ENCODE assay signal across 12 cellular contexts in the genomic region with DNA sequence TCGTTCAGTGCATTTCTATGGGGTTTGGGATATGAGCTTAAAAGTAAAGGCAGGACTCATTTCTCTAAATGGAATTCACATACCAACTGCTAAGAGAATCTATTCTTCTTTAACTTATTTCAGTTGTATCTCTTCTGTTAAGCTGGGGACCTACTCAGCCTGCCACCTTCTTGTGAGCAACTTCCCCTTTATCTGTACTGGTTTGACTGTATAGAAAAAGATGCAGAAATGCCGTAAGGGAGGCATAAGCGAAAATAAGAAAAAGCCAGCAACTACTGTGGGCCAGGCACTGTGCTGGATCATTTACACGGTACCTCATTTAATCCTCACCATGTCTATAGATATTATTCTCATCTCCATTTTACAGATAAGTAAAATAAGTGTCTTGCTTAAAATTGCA. TPM values are rescaled to one million over a fixed set of nuclear protein-coding genes. Genes with fewer than 3 reads are reported as not detected.
DNase-seq lines count a peak whose midpoint lies in the region; ATAC-seq and TF ChIP-seq lines count a peak whose summit lies in the region.
"Had no signal": no experiment of that assay in that cellular context is flagged by ENCODE, and none has a peak within 500 bp of the region (broad histone marks: within the 10 kb centered on the region; RNA-seq: fewer than 3 reads in every experiment).

No MANE protein-coding gene starts in this region.

- no peak overlapping the region for H3K4me3 ChIP-seq in upper lobe of left lung
- H3K4me3 ChIP-seq in trophoblast cell (ENCODE audit: low read depth, low read length) = no peak overlapping the region
- H3K4me3 ChIP-seq in vagina = no peak overlapping the region
- H3K4me3 ChIP-seq: BLaER1 had no signal

- H3K27ac ChIP-seq in upper lobe of left lung (no peak overlapping the region), trophoblast cell (ENCODE audit: low read depth, low read length) (no peak overlapping the region), vagina (no peak overlapping the region)
- H3K27ac ChIP-seq: BLaER1 had no signal

- H3K23ac ChIP-seq in trophoblast cell (ENCODE audit: low read length) = no peak overlapping the region

- intact Hi-C loops in vagina (cut with DNase I) = no loop called here

- no peak overlapping the region for H3K9ac ChIP-seq in trophoblast cell (ENCODE audit: low read length)
- H3K9ac ChIP-seq: BLaER1 had no signal

- ATAC-seq in GM18511 (IDR thresholded peaks at IDR 0.05; ENCODE audit: unreplicated experiment) (peak; percentile 69), GM21423 (IDR thresholded peaks at IDR 0.05; ENCODE audit: unreplicated experiment) (peak; percentile 59), HG03095 (IDR thresholded peaks at IDR 0.05; ENCODE audit: unreplicated experiment) (peak; percentile 76), upper lobe of left lung (ENCODE audit: low FRiP score in 2 of 2) (no peak)

- H3K9me3 ChIP-seq in upper lobe of left lung = no peaks in the 10 kb centered on the region
- H3K9me3 ChIP-seq in trophoblast cell (ENCODE audit: insufficient read depth, low read depth, low read length) = no peaks in the 10 kb centered on the region
- no peaks in the 10 kb centered on the region for H3K9me3 ChIP-seq in vagina
- H3K9me3 ChIP-seq: BLaER1 had no signal

- H2BK12ac ChIP-seq in trophoblast cell (ENCODE audit: low read length) = no peak overlapping the region

- no peaks in the 10 kb centered on the region for H3K79me2 ChIP-seq in trophoblast cell (ENCODE audit: control insufficient read depth, insufficient read depth, low read length, poor library complexity)

- no peak overlapping the region for H3K18ac ChIP-seq in trophoblast cell (ENCODE audit: low read length)

- 86 to 90% methylated on average over 4 of the region's 4 CpGs for WGBS in upper lobe of left lung, 2 donors
- WGBS in trophoblast cell (ENCODE audit: extremely low coverage, insufficient coverage, insufficient read length) = no CpG with 5 or more reads among the region's 4 CpGs

- no peak overlapping the region for H4K91ac ChIP-seq in trophoblast cell (ENCODE audit: low read depth, low read length)

- no peak overlapping the region for H4K8ac ChIP-seq in trophoblast cell (ENCODE audit: low read depth, low read length)

- TF ChIP-seq EP300 in upper lobe of left lung (IDR thresholded peaks at IDR 0.05) = no peak

- no peak for TF ChIP-seq POLR2A in upper lobe of left lung (IDR thresholded peaks at IDR 0.05)
- TF ChIP-seq POLR2A in vagina (IDR thresholded peaks at IDR 0.05) = no peak

- peaks cover 4 to 15% (median 7%) of the 10 kb centered on the region in 4 donors for H3K4me1 ChIP-seq in upper lobe of left lung
- H3K4me1 ChIP-seq in trophoblast cell (ENCODE audit: control insufficient read depth in 1 of 2, insufficient read depth in 2 of 2, low read length in 2 of 2) = peaks cover under 1 to 1% of the 10 kb centered on the region in 2 experiments
- H3K4me1 ChIP-seq in vagina = peaks cover 23% of the 10 kb centered on the region

- no peak overlapping the region for H2AK5ac ChIP-seq in trophoblast cell (ENCODE audit: low read length)

- no peak overlapping the region for H2BK120ac ChIP-seq in trophoblast cell (ENCODE audit: insufficient read depth, low read length, poor library complexity)

- no peaks in the 10 kb centered on the region for H3K27me3 ChIP-seq in upper lobe of left lung
- H3K27me3 ChIP-seq in trophoblast cell (ENCODE audit: insufficient read depth, low read length) = no peaks in the 10 kb centered on the region
- no peaks in the 10 kb centered on the region for H3K27me3 ChIP-seq in vagina
- H3K27me3 ChIP-seq: BLaER1 had no signal

- no peaks in the 10 kb centered on the region for H3K79me1 ChIP-seq in trophoblast cell (ENCODE audit: low read length)

- no peak overlapping the region for H3K4me2 ChIP-seq in trophoblast cell (ENCODE audit: low read length)
- H3K4me2 ChIP-seq: BLaER1 had no signal

- no peak overlapping the region for H3K4ac ChIP-seq in trophoblast cell (ENCODE audit: low read depth, low read length)

- H3K36me3 ChIP-seq in upper lobe of left lung (no peaks in the 10 kb centered on the region), trophoblast cell (ENCODE audit: control insufficient read depth in 1 of 2, insufficient read depth in 2 of 2, low read length in 2 of 2) (no peaks in the 10 kb centered on the region), vagina (no peaks in the 10 kb centered on the region)
- H3K36me3 ChIP-seq: BLaER1 had no signal

- no peak overlapping the region for H2BK5ac ChIP-seq in trophoblast cell (ENCODE audit: low read depth, low read length, poor library complexity)

- DNase-seq in OCI-M1 (lab: John Stamatoyannopoulos, UW) (peak; percentile 19), upper lobe of left lung (no peak), trophoblast cell (no peak), NCI-H82 treated with DMSO at 0.1 percent for 48 hours (lab: John Stamatoyannopoulos, UW; ENCODE audit: unreplicated experiment) (no peak), vagina (ENCODE audit: extremely low spot score in 2 of 2) (no peak)
- DNase-seq: head of caudate nucleus; Karpas-422; NK-92 treated with Interleukin-12 subunit alpha and Interleukin-12 subunit beta, amount 100 ng/mL, for 24 hours had no signal

- TF ChIP-seq CTCF in upper lobe of left lung (IDR thresholded peaks at IDR 0.05) (no peak), vagina (IDR thresholded peaks at IDR 0.05) (no peak)

- H3K14ac ChIP-seq in trophoblast cell (ENCODE audit: low read length) = no peak overlapping the region

- H2AFZ ChIP-seq in trophoblast cell (ENCODE audit: insufficient read depth, low read length, poor library complexity) = no peak overlapping the region

- H4K12ac ChIP-seq in trophoblast cell (ENCODE audit: low read depth, low read length) = no peak overlapping the region

RNA-seq across cellular contexts. Expression of a gene that starts 38.4 kb away (rescaled TPM):
- 100 to 1,000 TPM in 1 of 6 donors, 10 to 100 TPM in 5; 39.8 to 102 (median 57.2) TPM for total RNA-seq in upper lobe of left lung
- 10.5 and 10.8 TPM in 2 replicates for polyA plus RNA-seq in trophoblast cell (2013)
- 70.0 TPM for total RNA-seq in vagina

Comparison
In these comparisons a context has a peak if more than half of its experiments do, and no peak if none do; other contexts are left out.
1. ATAC-seq: peak in GM18511 (single experiment), GM21423 (single experiment) and HG03095 (single experiment); none in upper lobe of left lung (0 of 2).